Comparison of ENCODE assay signal across 1 cellular context in the genomic region with DNA sequence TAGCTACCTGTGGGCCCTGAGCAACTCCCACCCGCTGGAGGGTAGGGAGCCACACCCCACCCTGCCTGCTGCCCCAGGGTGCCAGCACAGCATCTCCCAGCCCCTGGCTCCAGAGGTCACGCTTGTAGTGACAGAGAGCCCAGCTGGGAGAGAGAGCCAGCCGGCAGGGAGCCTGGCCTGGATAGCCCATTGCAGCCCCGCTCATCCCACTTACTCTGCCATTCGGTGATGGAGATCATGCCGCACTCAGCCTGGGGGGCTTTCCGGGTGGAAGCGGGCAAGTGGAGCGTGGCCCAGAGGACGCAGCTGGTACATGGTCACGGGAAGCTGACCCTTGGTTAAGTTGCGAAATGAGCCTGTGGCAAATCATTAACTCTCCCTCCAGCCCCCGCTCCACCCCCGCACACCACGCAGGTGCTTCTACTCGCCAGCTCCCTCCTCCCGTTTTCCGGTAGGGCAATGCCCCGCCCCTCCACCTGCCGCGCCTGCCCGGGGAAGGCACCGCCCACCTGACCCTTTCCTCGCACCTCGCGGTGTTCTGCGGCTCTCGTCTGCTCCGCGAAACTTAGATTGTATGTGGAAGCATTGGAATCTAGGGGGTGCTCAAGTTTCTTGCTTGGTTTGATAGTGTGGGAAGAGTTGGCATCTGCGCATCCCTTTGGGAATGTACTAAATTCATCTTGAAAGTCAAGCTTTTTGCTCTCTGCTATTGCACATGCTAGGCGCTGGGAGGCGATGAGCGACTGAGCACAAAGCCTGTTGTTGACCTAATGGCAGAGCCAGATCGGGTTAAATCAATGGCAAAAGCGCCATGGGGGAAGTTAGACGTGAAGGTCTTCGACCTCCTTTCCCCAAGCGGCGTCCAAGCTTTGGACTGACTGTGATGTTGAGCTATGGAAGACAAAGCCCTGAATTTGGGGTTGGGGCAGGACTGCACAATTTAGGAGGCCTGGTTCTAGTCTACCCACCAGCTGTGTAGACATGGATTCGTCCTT.
TF ChIP-seq lines count a peak whose summit lies in the region.

A gene with protein sequence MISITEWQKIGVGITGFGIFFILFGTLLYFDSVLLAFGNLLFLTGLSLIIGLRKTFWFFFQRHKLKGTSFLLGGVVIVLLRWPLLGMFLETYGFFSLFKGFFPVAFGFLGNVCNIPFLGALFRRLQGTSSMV (minus strand): TSS at position 321 of the 995 bp plus-strand sequence. CDS start 82 bp downstream, at position 239.

TF ChIP-seq in HepG2, 621 proteins besides CTCF, POLR2A, EP300 and RAD21 (continued from another document and continues in another):
- TF ChIP-seq, protein P1, sequence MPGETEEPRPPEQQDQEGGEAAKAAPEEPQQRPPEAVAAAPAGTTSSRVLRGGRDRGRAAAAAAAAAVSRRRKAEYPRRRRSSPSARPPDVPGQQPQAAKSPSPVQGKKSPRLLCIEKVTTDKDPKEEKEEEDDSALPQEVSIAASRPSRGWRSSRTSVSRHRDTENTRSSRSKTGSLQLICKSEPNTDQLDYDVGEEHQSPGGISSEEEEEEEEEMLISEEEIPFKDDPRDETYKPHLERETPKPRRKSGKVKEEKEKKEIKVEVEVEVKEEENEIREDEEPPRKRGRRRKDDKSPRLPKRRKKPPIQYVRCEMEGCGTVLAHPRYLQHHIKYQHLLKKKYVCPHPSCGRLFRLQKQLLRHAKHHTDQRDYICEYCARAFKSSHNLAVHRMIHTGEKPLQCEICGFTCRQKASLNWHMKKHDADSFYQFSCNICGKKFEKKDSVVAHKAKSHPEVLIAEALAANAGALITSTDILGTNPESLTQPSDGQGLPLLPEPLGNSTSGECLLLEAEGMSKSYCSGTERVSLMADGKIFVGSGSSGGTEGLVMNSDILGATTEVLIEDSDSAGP (CRISPR knock-in tag; IDR thresholded peaks at IDR 0.05; ENCODE audit: borderline replicate concordance): peak; percentile 83
- TF ChIP-seq, protein P2, sequence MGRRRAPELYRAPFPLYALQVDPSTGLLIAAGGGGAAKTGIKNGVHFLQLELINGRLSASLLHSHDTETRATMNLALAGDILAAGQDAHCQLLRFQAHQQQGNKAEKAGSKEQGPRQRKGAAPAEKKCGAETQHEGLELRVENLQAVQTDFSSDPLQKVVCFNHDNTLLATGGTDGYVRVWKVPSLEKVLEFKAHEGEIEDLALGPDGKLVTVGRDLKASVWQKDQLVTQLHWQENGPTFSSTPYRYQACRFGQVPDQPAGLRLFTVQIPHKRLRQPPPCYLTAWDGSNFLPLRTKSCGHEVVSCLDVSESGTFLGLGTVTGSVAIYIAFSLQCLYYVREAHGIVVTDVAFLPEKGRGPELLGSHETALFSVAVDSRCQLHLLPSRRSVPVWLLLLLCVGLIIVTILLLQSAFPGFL (CRISPR knock-in tag; IDR thresholded peaks at IDR 0.05): no peak
- 0 out of 2 replicates have a peak, but pooled peaks have one; percentile 30 for TF ChIP-seq ZFAT (CRISPR knock-in tag; conservative IDR thresholded peaks at IDR 0.05)
- TF ChIP-seq RXRA (CRISPR knock-in tag; IDR thresholded peaks at IDR 0.05): peak; percentile 56
- TF ChIP-seq HCFC1 (IDR thresholded peaks at IDR 0.05; ENCODE audit: low read depth, low read length): no peak
- TF ChIP-seq JUND (CRISPR knock-in tag; IDR thresholded peaks at IDR 0.05): no peak
- TF ChIP-seq, protein P3, sequence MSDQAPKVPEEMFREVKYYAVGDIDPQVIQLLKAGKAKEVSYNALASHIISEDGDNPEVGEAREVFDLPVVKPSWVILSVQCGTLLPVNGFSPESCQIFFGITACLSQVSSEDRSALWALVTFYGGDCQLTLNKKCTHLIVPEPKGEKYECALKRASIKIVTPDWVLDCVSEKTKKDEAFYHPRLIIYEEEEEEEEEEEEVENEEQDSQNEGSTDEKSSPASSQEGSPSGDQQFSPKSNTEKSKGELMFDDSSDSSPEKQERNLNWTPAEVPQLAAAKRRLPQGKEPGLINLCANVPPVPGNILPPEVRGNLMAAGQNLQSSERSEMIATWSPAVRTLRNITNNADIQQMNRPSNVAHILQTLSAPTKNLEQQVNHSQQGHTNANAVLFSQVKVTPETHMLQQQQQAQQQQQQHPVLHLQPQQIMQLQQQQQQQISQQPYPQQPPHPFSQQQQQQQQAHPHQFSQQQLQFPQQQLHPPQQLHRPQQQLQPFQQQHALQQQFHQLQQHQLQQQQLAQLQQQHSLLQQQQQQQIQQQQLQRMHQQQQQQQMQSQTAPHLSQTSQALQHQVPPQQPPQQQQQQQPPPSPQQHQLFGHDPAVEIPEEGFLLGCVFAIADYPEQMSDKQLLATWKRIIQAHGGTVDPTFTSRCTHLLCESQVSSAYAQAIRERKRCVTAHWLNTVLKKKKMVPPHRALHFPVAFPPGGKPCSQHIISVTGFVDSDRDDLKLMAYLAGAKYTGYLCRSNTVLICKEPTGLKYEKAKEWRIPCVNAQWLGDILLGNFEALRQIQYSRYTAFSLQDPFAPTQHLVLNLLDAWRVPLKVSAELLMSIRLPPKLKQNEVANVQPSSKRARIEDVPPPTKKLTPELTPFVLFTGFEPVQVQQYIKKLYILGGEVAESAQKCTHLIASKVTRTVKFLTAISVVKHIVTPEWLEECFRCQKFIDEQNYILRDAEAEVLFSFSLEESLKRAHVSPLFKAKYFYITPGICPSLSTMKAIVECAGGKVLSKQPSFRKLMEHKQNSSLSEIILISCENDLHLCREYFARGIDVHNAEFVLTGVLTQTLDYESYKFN (CRISPR knock-in tag; conservative IDR thresholded peaks at IDR 0.05): peak; percentile 89
- no peak; the same call in none of the 2 replicates for TF ChIP-seq ZNF136 (CRISPR knock-in tag; IDR thresholded peaks at IDR 0.05; ENCODE audit: low read depth)
- 0 out of 2 replicates have a peak, but pooled peaks have one; percentile 40 for TF ChIP-seq XBP1 (CRISPR knock-in tag; IDR thresholded peaks at IDR 0.05)
- no peak for TF ChIP-seq SP2 (CRISPR knock-in tag; IDR thresholded peaks at IDR 0.05)
- TF ChIP-seq ISX (CRISPR knock-in tag; conservative IDR thresholded peaks at IDR 0.05): no peak
- TF ChIP-seq ZNF335 (CRISPR knock-in tag; IDR thresholded peaks at IDR 0.05): no peak
- TF ChIP-seq ZNF12 (CRISPR knock-in tag; IDR thresholded peaks at IDR 0.05): no peak; the same call in 1 of the 2 replicates
- TF ChIP-seq ZNF367 (CRISPR knock-in tag; IDR thresholded peaks at IDR 0.05; ENCODE audit: borderline replicate concordance): no peak
- TF ChIP-seq, protein P4, sequence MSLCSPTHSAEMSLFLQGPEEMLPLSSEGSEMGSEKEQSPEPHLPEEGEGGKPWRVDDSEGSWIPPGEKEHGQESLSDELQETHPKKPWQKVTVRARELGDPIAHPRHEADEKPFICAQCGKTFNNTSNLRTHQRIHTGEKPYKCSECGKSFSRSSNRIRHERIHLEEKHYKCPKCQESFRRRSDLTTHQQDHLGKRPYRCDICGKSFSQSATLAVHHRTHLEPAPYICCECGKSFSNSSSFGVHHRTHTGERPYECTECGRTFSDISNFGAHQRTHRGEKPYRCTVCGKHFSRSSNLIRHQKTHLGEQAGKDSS (CRISPR knock-in tag; IDR thresholded peaks at IDR 0.05; ENCODE audit: borderline replicate concordance, low read depth): peak; percentile 21; the same call in 1 of the 2 replicates
- TF ChIP-seq ZNF207 (IDR thresholded peaks at IDR 0.05; ENCODE audit: borderline replicate concordance): no peak
- no peak for TF ChIP-seq KAT2B (IDR thresholded peaks at IDR 0.05; ENCODE audit: borderline replicate concordance, low read depth, low read length)
- no peak for TF ChIP-seq ZNF432 (CRISPR knock-in tag; IDR thresholded peaks at IDR 0.05; ENCODE audit: borderline replicate concordance)
- TF ChIP-seq SKI (IDR thresholded peaks at IDR 0.05; ENCODE audit: partially characterized antibody): peak; percentile 31
- TF ChIP-seq ZNF773 (CRISPR knock-in tag; IDR thresholded peaks at IDR 0.05; ENCODE audit: borderline replicate concordance): no peak
- peak; percentile 70; the same call in 1 of the 2 replicates for TF ChIP-seq NCOA2 (CRISPR knock-in tag; IDR thresholded peaks at IDR 0.05)
- TF ChIP-seq, protein P5, sequence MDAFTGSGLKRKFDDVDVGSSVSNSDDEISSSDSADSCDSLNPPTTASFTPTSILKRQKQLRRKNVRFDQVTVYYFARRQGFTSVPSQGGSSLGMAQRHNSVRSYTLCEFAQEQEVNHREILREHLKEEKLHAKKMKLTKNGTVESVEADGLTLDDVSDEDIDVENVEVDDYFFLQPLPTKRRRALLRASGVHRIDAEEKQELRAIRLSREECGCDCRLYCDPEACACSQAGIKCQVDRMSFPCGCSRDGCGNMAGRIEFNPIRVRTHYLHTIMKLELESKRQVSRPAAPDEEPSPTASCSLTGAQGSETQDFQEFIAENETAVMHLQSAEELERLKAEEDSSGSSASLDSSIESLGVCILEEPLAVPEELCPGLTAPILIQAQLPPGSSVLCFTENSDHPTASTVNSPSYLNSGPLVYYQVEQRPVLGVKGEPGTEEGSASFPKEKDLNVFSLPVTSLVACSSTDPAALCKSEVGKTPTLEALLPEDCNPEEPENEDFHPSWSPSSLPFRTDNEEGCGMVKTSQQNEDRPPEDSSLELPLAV (CRISPR knock-in tag; conservative IDR thresholded peaks at IDR 0.05; ENCODE audit: low read depth): no peak
- TF ChIP-seq, protein P6, sequence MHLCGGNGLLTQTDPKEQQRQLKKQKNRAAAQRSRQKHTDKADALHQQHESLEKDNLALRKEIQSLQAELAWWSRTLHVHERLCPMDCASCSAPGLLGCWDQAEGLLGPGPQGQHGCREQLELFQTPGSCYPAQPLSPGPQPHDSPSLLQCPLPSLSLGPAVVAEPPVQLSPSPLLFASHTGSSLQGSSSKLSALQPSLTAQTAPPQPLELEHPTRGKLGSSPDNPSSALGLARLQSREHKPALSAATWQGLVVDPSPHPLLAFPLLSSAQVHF (CRISPR knock-in tag; IDR thresholded peaks at IDR 0.05): no peak
- no peak for TF ChIP-seq TBP (CRISPR knock-in tag; IDR thresholded peaks at IDR 0.05)
- TF ChIP-seq ZBTB3 (CRISPR knock-in tag; IDR thresholded peaks at IDR 0.05; ENCODE audit: borderline replicate concordance, low read depth): peak; percentile 87; the same call in 1 of the 2 replicates
- TF ChIP-seq ZNF451 (CRISPR knock-in tag; IDR thresholded peaks at IDR 0.05): no peak
- no peak for TF ChIP-seq STAT5B (CRISPR knock-in tag; IDR thresholded peaks at IDR 0.05)
- TF ChIP-seq SRSF9 (IDR thresholded peaks at IDR 0.05; ENCODE audit: borderline replicate concordance, insufficient read depth, low read depth, low read length, poor library complexity, severe bottlenecking): no peak
- no peak for TF ChIP-seq ZNF20 (CRISPR knock-in tag; IDR thresholded peaks at IDR 0.05)
- peak; percentile 63; the same call in 1 of the 2 replicates for TF ChIP-seq ZIK1 (CRISPR knock-in tag; IDR thresholded peaks at IDR 0.05; ENCODE audit: borderline replicate concordance, low read depth)
- no peak for TF ChIP-seq JUN (CRISPR knock-in tag; IDR thresholded peaks at IDR 0.05)
- TF ChIP-seq TOE1 (CRISPR knock-in tag; IDR thresholded peaks at IDR 0.05): no peak
- no peak for TF ChIP-seq ZNF225 (CRISPR knock-in tag; IDR thresholded peaks at IDR 0.05)
- TF ChIP-seq SNAI1 (CRISPR knock-in tag; IDR thresholded peaks at IDR 0.05; ENCODE audit: borderline replicate concordance): peak; percentile 94
- no peak for TF ChIP-seq FOXK2 (IDR thresholded peaks at IDR 0.05)
- TF ChIP-seq ZNF17 (CRISPR knock-in tag; IDR thresholded peaks at IDR 0.05): no peak
- TF ChIP-seq, protein P7, sequence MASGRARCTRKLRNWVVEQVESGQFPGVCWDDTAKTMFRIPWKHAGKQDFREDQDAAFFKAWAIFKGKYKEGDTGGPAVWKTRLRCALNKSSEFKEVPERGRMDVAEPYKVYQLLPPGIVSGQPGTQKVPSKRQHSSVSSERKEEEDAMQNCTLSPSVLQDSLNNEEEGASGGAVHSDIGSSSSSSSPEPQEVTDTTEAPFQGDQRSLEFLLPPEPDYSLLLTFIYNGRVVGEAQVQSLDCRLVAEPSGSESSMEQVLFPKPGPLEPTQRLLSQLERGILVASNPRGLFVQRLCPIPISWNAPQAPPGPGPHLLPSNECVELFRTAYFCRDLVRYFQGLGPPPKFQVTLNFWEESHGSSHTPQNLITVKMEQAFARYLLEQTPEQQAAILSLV (CRISPR knock-in tag; IDR thresholded peaks at IDR 0.05; ENCODE audit: borderline replicate concordance): peak; percentile 88
- TF ChIP-seq ZBTB21 (CRISPR knock-in tag; IDR thresholded peaks at IDR 0.05): 0 out of 2 replicates have a peak, but pooled peaks have one; percentile 38
- TF ChIP-seq, protein P8, sequence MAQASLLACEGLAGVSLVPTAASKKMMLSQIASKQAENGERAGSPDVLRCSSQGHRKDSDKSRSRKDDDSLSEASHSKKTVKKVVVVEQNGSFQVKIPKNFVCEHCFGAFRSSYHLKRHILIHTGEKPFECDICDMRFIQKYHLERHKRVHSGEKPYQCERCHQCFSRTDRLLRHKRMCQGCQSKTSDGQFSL (CRISPR knock-in tag; IDR thresholded peaks at IDR 0.05): no peak
- TF ChIP-seq ATAD3A (CRISPR knock-in tag; IDR thresholded peaks at IDR 0.05): no peak
- peak; percentile 73; the same call in 1 of the 2 replicates for TF ChIP-seq ZNF558 (CRISPR knock-in tag; IDR thresholded peaks at IDR 0.05; ENCODE audit: borderline replicate concordance)
- TF ChIP-seq HMG20A (CRISPR knock-in tag; IDR thresholded peaks at IDR 0.05; ENCODE audit: borderline replicate concordance): no peak
- peak; percentile 53 for TF ChIP-seq SPEN (CRISPR knock-in tag; IDR thresholded peaks at IDR 0.05; ENCODE audit: low read depth)
- TF ChIP-seq, protein P9, sequence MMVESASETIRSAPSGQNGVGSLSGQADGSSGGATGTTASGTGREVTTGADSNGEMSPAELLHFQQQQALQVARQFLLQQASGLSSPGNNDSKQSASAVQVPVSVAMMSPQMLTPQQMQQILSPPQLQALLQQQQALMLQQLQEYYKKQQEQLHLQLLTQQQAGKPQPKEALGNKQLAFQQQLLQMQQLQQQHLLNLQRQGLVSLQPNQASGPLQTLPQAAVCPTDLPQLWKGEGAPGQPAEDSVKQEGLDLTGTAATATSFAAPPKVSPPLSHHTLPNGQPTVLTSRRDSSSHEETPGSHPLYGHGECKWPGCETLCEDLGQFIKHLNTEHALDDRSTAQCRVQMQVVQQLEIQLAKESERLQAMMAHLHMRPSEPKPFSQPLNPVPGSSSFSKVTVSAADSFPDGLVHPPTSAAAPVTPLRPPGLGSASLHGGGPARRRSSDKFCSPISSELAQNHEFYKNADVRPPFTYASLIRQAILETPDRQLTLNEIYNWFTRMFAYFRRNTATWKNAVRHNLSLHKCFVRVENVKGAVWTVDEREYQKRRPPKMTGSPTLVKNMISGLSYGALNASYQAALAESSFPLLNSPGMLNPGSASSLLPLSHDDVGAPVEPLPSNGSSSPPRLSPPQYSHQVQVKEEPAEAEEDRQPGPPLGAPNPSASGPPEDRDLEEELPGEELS (CRISPR knock-in tag; IDR thresholded peaks at IDR 0.05): peak; percentile 78
- TF ChIP-seq PCBP1 (IDR thresholded peaks at IDR 0.05; ENCODE audit: borderline replicate concordance, low read depth, low read length): 0 out of 2 replicates have a peak, but pooled peaks have one; percentile 30
- TF ChIP-seq POLR2G (IDR thresholded peaks at IDR 0.05; ENCODE audit: low read depth, low read length): peak; percentile 82
- no peak for TF ChIP-seq NFIB (CRISPR knock-in tag; IDR thresholded peaks at IDR 0.05; ENCODE audit: borderline replicate concordance)
- 0 out of 2 replicates have a peak, but pooled peaks have one; percentile 38 for TF ChIP-seq ZFP82 (CRISPR knock-in tag; IDR thresholded peaks at IDR 0.05; ENCODE audit: borderline replicate concordance)
- peak in 1 of 2 experiments; percentile 73; a peak in 1 of 4 replicates for TF ChIP-seq KLF16 (CRISPR knock-in tag; IDR thresholded peaks at IDR 0.05)
- TF ChIP-seq ZNF547 (CRISPR knock-in tag; IDR thresholded peaks at IDR 0.05): peak; percentile 48; the same call in 1 of the 2 replicates
- TF ChIP-seq GTF3A (CRISPR knock-in tag; conservative IDR thresholded peaks at IDR 0.05): peak; percentile 75; the same call in 1 of the 2 replicates
